Comparison of ENCODE assay signal across 8 cellular contexts in the genomic region with DNA sequence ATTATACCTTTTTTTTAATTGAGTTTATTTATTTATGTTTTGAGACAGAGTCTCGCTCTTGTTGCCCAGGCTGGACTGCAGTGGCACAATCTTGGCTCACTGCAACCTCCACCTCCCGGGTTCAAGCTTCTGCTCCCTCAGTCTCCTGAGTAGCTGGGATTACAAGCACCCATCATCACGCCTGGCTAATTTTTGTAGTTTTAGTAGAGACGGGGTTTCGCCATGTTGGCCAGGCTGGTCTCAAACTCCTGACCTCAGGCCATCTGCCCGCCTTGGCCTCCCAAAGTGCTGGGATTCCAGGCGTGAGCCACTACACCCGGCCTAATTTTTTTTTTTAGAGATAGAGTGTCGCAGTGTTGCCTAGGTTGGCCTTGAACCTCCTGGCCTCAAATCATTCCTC. TPM values are rescaled to one million over a fixed set of nuclear protein-coding genes. Genes with fewer than 3 reads are reported as not detected.
DNase-seq lines count a peak whose midpoint lies in the region; ATAC-seq and TF ChIP-seq lines count a peak whose summit lies in the region.
"Not testable (repeated sequence)": the region's sequence is repeated elsewhere in the genome, so short reads cannot be mapped to it uniquely, and the experiment has no call there.

No MANE protein-coding gene starts in this region.

- H2BK5ac ChIP-seq in trophoblast cell (ENCODE audit: low read depth, low read length, poor library complexity), result not testable (repeated sequence)

- not testable (repeated sequence) for H3K4me1 Mint-ChIP-seq in Caco-2 (ENCODE audit: low read depth, unreplicated experiment)
- peaks cover 25% of the 10 kb centered on the region for H3K4me1 Mint-ChIP-seq in T-helper 2 cell treated with Interferon-gamma antibody and Interleukin-4, amounts not matched to agents 5 μg/mL and 100 μg/mL, for 36 hours (ENCODE audit: low read depth)
- peaks cover 41% of the 10 kb centered on the region for H3K4me1 Mint-ChIP-seq in activated T-cell treated with anti-CD3 and anti-CD28 coated beads, Interleukin-2, amount 50 U/mL, for 72 hours (ENCODE audit: low read depth)
- H3K4me1 Mint-ChIP-seq in activated naive CD8-positive, alpha-beta T cell treated with anti-CD3 and anti-CD28 coated beads, Interleukin-2, amount 10 ng/mL, durations not matched to agents 7 days and 5 days, result peaks cover 26% of the 10 kb centered on the region
- peaks cover 58% of the 10 kb centered on the region for H3K4me1 Mint-ChIP-seq in stimulated activated naive CD8-positive, alpha-beta T cell treated with anti-CD3 and anti-CD28 coated beads, Interleukin-15, amount 100 ng/mL, for 72 hours

- H3K27ac ChIP-seq in fibroblast of lung (ENCODE audit: insufficient read depth, low read length) (peak overlapping the region; percentile 10), trophoblast cell (ENCODE audit: low read depth, low read length) (peak overlapping the region; percentile 42)

- H3K79me2 ChIP-seq in Loucy (ENCODE audit: insufficient read depth, low read length) (peaks cover 51% of the 10 kb centered on the region), fibroblast of lung (ENCODE audit: control insufficient read depth, insufficient read depth, low read length) (peaks cover 20% of the 10 kb centered on the region)
- not testable (repeated sequence) for H3K79me2 ChIP-seq in trophoblast cell (ENCODE audit: control insufficient read depth, insufficient read depth, low read length, poor library complexity)

- H2AK5ac ChIP-seq in trophoblast cell (ENCODE audit: low read length), result not testable (repeated sequence)

- H3K27ac Mint-ChIP-seq in Caco-2 (ENCODE audit: unreplicated experiment), result peak overlapping the region; percentile 36
- H3K27ac Mint-ChIP-seq in T-helper 2 cell treated with Interferon-gamma antibody and Interleukin-4, amounts not matched to agents 5 μg/mL and 100 μg/mL, for 36 hours, result peak overlapping the region; percentile 73
- H3K27ac Mint-ChIP-seq in activated T-cell treated with anti-CD3 and anti-CD28 coated beads, Interleukin-2, amount 50 U/mL, for 72 hours, result peak overlapping the region; percentile 44
- peak overlapping the region; percentile 71 for H3K27ac Mint-ChIP-seq in activated naive CD8-positive, alpha-beta T cell treated with anti-CD3 and anti-CD28 coated beads, Interleukin-2, amount 10 ng/mL, durations not matched to agents 7 days and 5 days
- H3K27ac Mint-ChIP-seq in stimulated activated naive CD8-positive, alpha-beta T cell treated with anti-CD3 and anti-CD28 coated beads, Interleukin-15, amount 100 ng/mL, for 72 hours, result peak overlapping the region in 1 of 2 donors; percentile 90

- not testable (repeated sequence) for H4K8ac ChIP-seq in trophoblast cell (ENCODE audit: low read depth, low read length)

- not testable (repeated sequence) for H3K27me3 Mint-ChIP-seq in Caco-2 (ENCODE audit: insufficient read depth, unreplicated experiment); T-helper 2 cell treated with Interferon-gamma antibody and Interleukin-4, amounts not matched to agents 5 μg/mL and 100 μg/mL, for 36 hours (ENCODE audit: low read depth); activated T-cell treated with anti-CD3 and anti-CD28 coated beads, Interleukin-2, amount 50 U/mL, for 72 hours (ENCODE audit: low read depth); activated naive CD8-positive, alpha-beta T cell treated with anti-CD3 and anti-CD28 coated beads, Interleukin-2, amount 10 ng/mL, durations not matched to agents 7 days and 5 days; stimulated activated naive CD8-positive, alpha-beta T cell treated with anti-CD3 and anti-CD28 coated beads, Interleukin-15, amount 100 ng/mL, for 72 hours

- not testable (repeated sequence) for BruUV-seq in Caco-2 (replicated peaks; lab: Mats Ljungman, UMichigan)

- POLR2A ChIA-PET in Caco-2 (lab: Charles Lee), result interaction anchor here (0.6 kb wide), 1 partner anchor 472 kb away, joined by 3 read pairs; no protein-coding TSS in a partner anchor
- POLR2A ChIA-PET in activated naive CD8-positive, alpha-beta T cell treated with anti-CD3 and anti-CD28 coated beads, Interleukin-2, amount 10 ng/mL, durations not matched to agents 7 days and 5 days (lab: Charles Lee), result interaction anchor here (0.6 to 2.0 kb wide), 2 partner anchors 8 to 13 kb away, joined by 3 to 14 read pairs; partner anchors contain the start of genes BRIX1 and RAD1

- peaks cover 15% of the 10 kb centered on the region; the same call in 1 of the 2 replicates for H3K4me1 ChIP-seq in Caco-2
- peaks cover 22% of the 10 kb centered on the region for H3K4me1 ChIP-seq in Loucy (ENCODE audit: insufficient read depth, low read length, poor library complexity, severe bottlenecking)
- not testable (repeated sequence) for H3K4me1 ChIP-seq in fibroblast of lung (ENCODE audit: control insufficient read depth, extremely low read depth, insufficient read depth, low read length); trophoblast cell (ENCODE audit: control insufficient read depth in 1 of 2, insufficient read depth in 2 of 2, low read length in 2 of 2)

- H3K4me3 ChIP-seq in Caco-2 (ENCODE audit: low read depth, low read length); Loucy (ENCODE audit: low read length, poor library complexity, severe bottlenecking); fibroblast of lung (replicated peaks in 1 of 4; ENCODE audit: control extremely low read depth in 1 of 4, insufficient read depth in 1 of 4, low read depth in 3 of 4, low read length in 4 of 4); trophoblast cell (ENCODE audit: low read depth, low read length): not testable (repeated sequence)

- peak overlapping the region; percentile 34 for H3K14ac ChIP-seq in trophoblast cell (ENCODE audit: low read length)

- H2AFZ ChIP-seq in Loucy (ENCODE audit: low read length); fibroblast of lung (ENCODE audit: low read length); trophoblast cell (ENCODE audit: insufficient read depth, low read length, poor library complexity): not testable (repeated sequence)

- H4K12ac ChIP-seq in trophoblast cell (ENCODE audit: low read depth, low read length), result peak overlapping the region; percentile 54

- H3F3A ChIP-seq in Loucy (ENCODE audit: low read depth), result not testable (repeated sequence)

- WGBS in trophoblast cell (ENCODE audit: extremely low coverage, insufficient coverage, insufficient read length), result no CpG with 5 or more reads among the region's 9 CpGs

- peak overlapping the region; percentile 9 for H3K4me2 ChIP-seq in Loucy (ENCODE audit: low read depth, low read length, poor library complexity, severe bottlenecking)
- peak overlapping the region; percentile 51 for H3K4me2 ChIP-seq in fibroblast of lung (ENCODE audit: extremely low read depth, insufficient read depth, low read length)
- H3K4me2 ChIP-seq in trophoblast cell (ENCODE audit: low read length), result not testable (repeated sequence)

- not testable (repeated sequence) for TF ChIP-seq CTCF in Caco-2 (IDR thresholded peaks at IDR 0.05; ENCODE audit: insufficient read depth in 1 of 2, low read depth in 1 of 2, low read length in 1 of 2, severe bottlenecking in 1 of 2, unreplicated experiment in 1 of 2); Loucy (conservative IDR thresholded peaks at IDR 0.05; ENCODE audit: low read length); fibroblast of lung (conservative IDR thresholded peaks at IDR 0.05 in 1 of 2, IDR thresholded peaks at IDR 0.05 in 1 of 2; ENCODE audit: low read depth in 1 of 2, low read length in 2 of 2)

- ATAC-seq in activated T-cell treated with anti-CD3 and anti-CD28 coated beads, Interleukin-2, amount 50 U/mL, for 72 hours (replicated peaks in 1 of 2), result peak in 1 of 2 donors; percentile 6
- not testable (repeated sequence) for ATAC-seq in activated naive CD8-positive, alpha-beta T cell treated with anti-CD3 and anti-CD28 coated beads, Interleukin-2, amount 10 ng/mL, durations not matched to agents 7 days and 5 days (ENCODE audit: low read depth); stimulated activated naive CD8-positive, alpha-beta T cell treated with anti-CD3 and anti-CD28 coated beads, Interleukin-15, amount 100 ng/mL, for 72 hours

- peak overlapping the region; percentile 64 for H2BK12ac ChIP-seq in trophoblast cell (ENCODE audit: low read length)

- not testable (repeated sequence) for H3K36me3 ChIP-seq in Caco-2 (ENCODE audit: control insufficient read depth, insufficient read depth, low read length)
- H3K36me3 ChIP-seq in Loucy (ENCODE audit: insufficient read depth, low read length) (peaks cover 70% of the 10 kb centered on the region), fibroblast of lung (ENCODE audit: control insufficient read depth, insufficient read depth, low read length) (peaks cover 12% of the 10 kb centered on the region), trophoblast cell (ENCODE audit: control insufficient read depth in 1 of 2, insufficient read depth in 2 of 2, low read length in 2 of 2) (peaks cover 15 to 18% of the 10 kb centered on the region in 2 experiments)

- intact Hi-C loops in Caco-2 (cut with micrococcal nuclease; ENCODE audit: unreplicated experiment), result not testable (repeated sequence)

- peaks cover 85% of the 10 kb centered on the region for H3K36me3 Mint-ChIP-seq in Caco-2 (ENCODE audit: insufficient read depth, unreplicated experiment)
- peaks cover 45% of the 10 kb centered on the region for H3K36me3 Mint-ChIP-seq in T-helper 2 cell treated with Interferon-gamma antibody and Interleukin-4, amounts not matched to agents 5 μg/mL and 100 μg/mL, for 36 hours (ENCODE audit: low read depth)
- H3K36me3 Mint-ChIP-seq in activated T-cell treated with anti-CD3 and anti-CD28 coated beads, Interleukin-2, amount 50 U/mL, for 72 hours (ENCODE audit: insufficient read depth in 2 of 2), result peaks cover 7 to 42% of the 10 kb centered on the region in 2 donors
- H3K36me3 Mint-ChIP-seq in activated naive CD8-positive, alpha-beta T cell treated with anti-CD3 and anti-CD28 coated beads, Interleukin-2, amount 10 ng/mL, durations not matched to agents 7 days and 5 days, result peaks cover 22% of the 10 kb centered on the region

- H3K9me3 ChIP-seq in Caco-2; Loucy (ENCODE audit: insufficient read depth, low read depth, low read length); fibroblast of lung (ENCODE audit: control insufficient read depth, insufficient read depth, low read depth, low read length); trophoblast cell (ENCODE audit: insufficient read depth, low read depth, low read length): not testable (repeated sequence)

- H2BK120ac ChIP-seq in trophoblast cell (ENCODE audit: insufficient read depth, low read length, poor library complexity), result peak overlapping the region; percentile 51

- not testable (repeated sequence) for DNase-seq in Caco-2; T-helper 2 cell treated with Interferon-gamma antibody and Interleukin-4, amounts not matched to agents 5 μg/mL and 100 μg/mL, for 36 hours (ENCODE audit: low spot score); activated T-cell treated with anti-CD3 and anti-CD28 coated beads, Interleukin-2, amount 50 U/mL, for 72 hours; activated naive CD8-positive, alpha-beta T cell treated with anti-CD3 and anti-CD28 coated beads, Interleukin-2, amount 10 ng/mL, durations not matched to agents 7 days and 5 days; fibroblast of lung (ENCODE audit: low read depth in 2 of 2); trophoblast cell; stimulated activated naive CD8-positive, alpha-beta T cell treated with anti-CD3 and anti-CD28 coated beads, Interleukin-15, amount 100 ng/mL, for 72 hours

- CTCF ChIA-PET in Caco-2 (lab: Charles Lee), result not testable (repeated sequence)

- H3K9me2 ChIP-seq in Loucy (replicated peaks; ENCODE audit: low read depth, low read length), result not testable (repeated sequence)

- H3K18ac ChIP-seq in trophoblast cell (ENCODE audit: low read length), result not testable (repeated sequence)

- peaks cover 33% of the 10 kb centered on the region for H4K20me1 ChIP-seq in Loucy (ENCODE audit: insufficient read depth, low read length, poor library complexity, severe bottlenecking)
- not testable (repeated sequence) for H4K20me1 ChIP-seq in fibroblast of lung (ENCODE audit: control insufficient read depth, extremely low read depth, insufficient read depth, low read length)

- not testable (repeated sequence) for H3K23ac ChIP-seq in trophoblast cell (ENCODE audit: low read length)

- not testable (repeated sequence) for H3K4ac ChIP-seq in trophoblast cell (ENCODE audit: low read depth, low read length)

- not testable (repeated sequence) for H3K9ac ChIP-seq in Loucy (ENCODE audit: low read depth, low read length, poor library complexity, severe bottlenecking); fibroblast of lung (ENCODE audit: insufficient read depth, low read length); trophoblast cell (ENCODE audit: low read length)

- H3K79me1 ChIP-seq in trophoblast cell (ENCODE audit: low read length), result not testable (repeated sequence)

- H3K27me3 ChIP-seq in Caco-2 (replicated peaks; ENCODE audit: control insufficient read depth, insufficient read depth, low read length); Loucy (ENCODE audit: insufficient read depth, low read length, poor library complexity, severe bottlenecking); fibroblast of lung (ENCODE audit: control insufficient read depth, insufficient read depth, low read length); trophoblast cell (ENCODE audit: insufficient read depth, low read length): not testable (repeated sequence)

- H4K91ac ChIP-seq in trophoblast cell (ENCODE audit: low read depth, low read length), result peak overlapping the region; percentile 24

- not testable (repeated sequence) for H3K9me3 Mint-ChIP-seq in Caco-2 (ENCODE audit: unreplicated experiment); T-helper 2 cell treated with Interferon-gamma antibody and Interleukin-4, amounts not matched to agents 5 μg/mL and 100 μg/mL, for 36 hours; activated T-cell treated with anti-CD3 and anti-CD28 coated beads, Interleukin-2, amount 50 U/mL, for 72 hours; activated naive CD8-positive, alpha-beta T cell treated with anti-CD3 and anti-CD28 coated beads, Interleukin-2, amount 10 ng/mL, durations not matched to agents 7 days and 5 days; stimulated activated naive CD8-positive, alpha-beta T cell treated with anti-CD3 and anti-CD28 coated beads, Interleukin-15, amount 100 ng/mL, for 72 hours

- not testable (repeated sequence) for H3K4me3 Mint-ChIP-seq in Caco-2 (ENCODE audit: unreplicated experiment); T-helper 2 cell treated with Interferon-gamma antibody and Interleukin-4, amounts not matched to agents 5 μg/mL and 100 μg/mL, for 36 hours; activated naive CD8-positive, alpha-beta T cell treated with anti-CD3 and anti-CD28 coated beads, Interleukin-2, amount 10 ng/mL, durations not matched to agents 7 days and 5 days
- H3K4me3 Mint-ChIP-seq in activated T-cell treated with anti-CD3 and anti-CD28 coated beads, Interleukin-2, amount 50 U/mL, for 72 hours, result peak overlapping the region; percentile 17 to 46
- H3K4me3 Mint-ChIP-seq in stimulated activated naive CD8-positive, alpha-beta T cell treated with anti-CD3 and anti-CD28 coated beads, Interleukin-15, amount 100 ng/mL, for 72 hours, result peak overlapping the region; percentile 55 to 74

RNA-seq across cellular contexts. Expression of gene DNAJC21, which starts 6.1 kb away (rescaled TPM):
- total RNA-seq in Caco-2 (2022) (62.3 and 66.0 TPM in 2 replicates), fibroblast of lung (49.8 and 64.4 TPM in 2 replicates)
- 10 to 100 TPM; 64.0 to 77.3 TPM for total RNA-seq in activated T-cell treated with anti-CD3 and anti-CD28 coated beads, Interleukin-2, amount 50 U/mL, for 72 hours
- 10 to 100 TPM; 56.7 to 61.0 TPM for total RNA-seq in activated naive CD8-positive, alpha-beta T cell treated with anti-CD3 and anti-CD28 coated beads, Interleukin-2, amount 10 ng/mL, durations not matched to agents 7 days and 5 days
- 56.6 and 60.4 TPM in 2 replicates for polyA plus RNA-seq in fibroblast of lung
- 48.3 and 49.5 TPM in 2 replicates for polyA plus RNA-seq in fibroblast of lung (2012)
- polyA minus RNA-seq in fibroblast of lung (ENCODE audit: low replicate concordance), result 1.7 and 3.4 TPM in 2 replicates
- polyA plus RNA-seq in trophoblast cell (2013), result 49.8 and 50.4 TPM in 2 replicates

RNA-seq across cellular contexts. Expression of gene BRIX1, which starts 7.7 kb away (rescaled TPM):
- 56.5 and 61.1 TPM in 2 replicates for total RNA-seq in Caco-2 (2022)
- 10 to 100 TPM; 34.7 to 35.7 TPM for total RNA-seq in activated T-cell treated with anti-CD3 and anti-CD28 coated beads, Interleukin-2, amount 50 U/mL, for 72 hours
- 10 to 100 TPM; 32.9 to 33.9 TPM for total RNA-seq in activated naive CD8-positive, alpha-beta T cell treated with anti-CD3 and anti-CD28 coated beads, Interleukin-2, amount 10 ng/mL, durations not matched to agents 7 days and 5 days
- 40.8 and 46.9 TPM in 2 replicates for total RNA-seq in fibroblast of lung
- polyA plus RNA-seq in fibroblast of lung, result 42.3 and 84.2 TPM in 2 replicates
- polyA plus RNA-seq in fibroblast of lung (2012), result 28.8 and 57.8 TPM in 2 replicates
- polyA minus RNA-seq in fibroblast of lung (ENCODE audit: low replicate concordance), result 0.43 and 4.4 TPM in 2 replicates
- 49.2 and 53.1 TPM in 2 replicates for polyA plus RNA-seq in trophoblast cell (2013)

RNA-seq across cellular contexts. Expression of gene RAD1, which starts 8.0 kb away (rescaled TPM):
- total RNA-seq in Caco-2 (2022) (29.1 and 34.4 TPM in 2 replicates), fibroblast of lung (69.6 and 123 TPM in 2 replicates)
- total RNA-seq in activated T-cell treated with anti-CD3 and anti-CD28 coated beads, Interleukin-2, amount 50 U/mL, for 72 hours, result 10 to 100 TPM; 36.8 to 43.8 TPM
- 10 to 100 TPM; 27.6 to 30.6 TPM for total RNA-seq in activated naive CD8-positive, alpha-beta T cell treated with anti-CD3 and anti-CD28 coated beads, Interleukin-2, amount 10 ng/mL, durations not matched to agents 7 days and 5 days
- 40.4 and 46.9 TPM in 2 replicates for polyA plus RNA-seq in fibroblast of lung
- 41.0 and 41.7 TPM in 2 replicates for polyA plus RNA-seq in fibroblast of lung (2012)
- 8.2 and 9.8 TPM in 2 replicates for polyA minus RNA-seq in fibroblast of lung (ENCODE audit: low replicate concordance)
- polyA plus RNA-seq in trophoblast cell (2013), result 29.7 and 31.0 TPM in 2 replicates
